In genomic region chr15:67820992-67821783, GRCh38 we compare ENCODE assay signal across 10 cellular contexts. TPM values are rescaled to one million over a fixed set of nuclear protein-coding genes. Genes with fewer than 3 reads are reported as not detected.
DNase-seq lines count a peak whose midpoint lies in the region; ATAC-seq, FAIRE-seq and TF ChIP-seq lines count a peak whose summit lies in the region.
"Had no signal": no experiment of that assay in that cellular context is flagged by ENCODE, and none has a peak within 500 bp of the region (broad histone marks: within the 10 kb centered on the region; RNA-seq: fewer than 3 reads in every experiment).

No MANE protein-coding gene starts in this region.

- no peaks in the 10 kb centered on the region for H3K36me3 Mint-ChIP-seq in MCF 10A (ENCODE audit: insufficient read depth, unreplicated experiment)
- H3K36me3 Mint-ChIP-seq: CD4-positive, CD25-positive, alpha-beta regulatory T cell had no signal

- H3K27me3 ChIP-seq in breast epithelium = peaks cover 21 to 83% of the 10 kb centered on the region in 2 donors
- H3K27me3 ChIP-seq in adrenal gland = peaks cover 70% of the 10 kb centered on the region

- TF ChIP-seq POLR2A in breast epithelium (IDR thresholded peaks at IDR 0.05) (no peak), adrenal gland (IDR thresholded peaks at IDR 0.05) (no peak)

- TF ChIP-seq CTCF in MCF 10A (IDR thresholded peaks at IDR 0.05; ENCODE audit: unreplicated experiment) (no peak), breast epithelium (IDR thresholded peaks at IDR 0.05) (no peak), adrenal gland (IDR thresholded peaks at IDR 0.05) (no peak)

- H3K27ac ChIP-seq in breast epithelium (no peak overlapping the region), adrenal gland (no peak overlapping the region)
- H3K27ac ChIP-seq: tibial nerve had no signal

- no peak for ATAC-seq in HG02885 (IDR thresholded peaks at IDR 0.05; ENCODE audit: poor library complexity, unreplicated experiment)

- POLR2A ChIA-PET in MCF 10A (lab: Yijun Ruan, JAX) = no interaction called here

- intact Hi-C loops in MCF 10A (cut with micrococcal nuclease) = no loop called here
- intact Hi-C loops in breast epithelium (cut with DNase I; ENCODE audit: low total_unique reads) = no loop called here
- intact Hi-C loops in adrenal gland (cut with DNase I) = no loop called here

- CTCF ChIA-PET in MCF 10A (lab: Yijun Ruan, JAX) = interaction anchor here (0.7 kb wide), 1 partner anchor 308 kb away, joined by 3 read pairs; no protein-coding TSS in a partner anchor

- BruUV-seq in MCF 10A (replicated peaks; lab: Mats Ljungman, UMichigan) = no TSS peak

- H3K36me3 ChIP-seq in breast epithelium (no peaks in the 10 kb centered on the region), adrenal gland (replicated peaks in 1 of 2) (no peaks in the 10 kb centered on the region)
- H3K36me3 ChIP-seq: tibial nerve had no signal

- H3K27ac Mint-ChIP-seq in MCF 10A (ENCODE audit: low read depth, unreplicated experiment) = no peak overlapping the region

- H3K4me3 Mint-ChIP-seq in MCF 10A (ENCODE audit: unreplicated experiment) = no peak overlapping the region

- H3K9me3 Mint-ChIP-seq in MCF 10A (ENCODE audit: unreplicated experiment) = no peaks in the 10 kb centered on the region

- H3K4me1 Mint-ChIP-seq in MCF 10A (ENCODE audit: insufficient read depth, unreplicated experiment) = peaks cover 12% of the 10 kb centered on the region

- peaks cover 61% of the 10 kb centered on the region for H3K27me3 Mint-ChIP-seq in MCF 10A (ENCODE audit: insufficient read depth, unreplicated experiment)

- H3K4me3 ChIP-seq in breast epithelium (no peak overlapping the region), adrenal gland (no peak overlapping the region)
- H3K4me3 ChIP-seq: tibial nerve had no signal

- no peak for FAIRE-seq in urothelium cell line (lab: Jason Lieb, UNC)
- FAIRE-seq in GM19239 (lab: Jason Lieb, UNC) = no peak

- 4 to 6% (median 4%) methylated on average over 26 to 39 of the region's 39 CpGs for WGBS in adrenal gland, 4 donors

- H3K9me3 ChIP-seq in breast epithelium (no peaks in the 10 kb centered on the region), adrenal gland (replicated peaks in 1 of 3) (no peaks in the 10 kb centered on the region)

- H3K4me1 ChIP-seq in breast epithelium (peaks cover 7 to 18% of the 10 kb centered on the region in 2 donors), adrenal gland (replicated peaks in 1 of 2) (peaks cover 19 to 27% of the 10 kb centered on the region in 2 donors)

- DNase-seq in MCF 10A (ENCODE audit: unreplicated experiment) = peak; percentile 25
- DNase-seq in breast epithelium (ENCODE audit: low spot score in 2 of 2) = no peak
- peak in 6 of 7 donors; percentile 55 to 67 (median 60) for DNase-seq in adrenal gland
- DNase-seq in kidney glomerular epithelial cell (lab: John Stamatoyannopoulos, UW) = peak; percentile 15
- DNase-seq in urothelium cell line (ENCODE audit: low spot score) = peak; percentile 78
- no peak for DNase-seq in GM19239 (ENCODE audit: insufficient read length, low spot score)
- no peak for DNase-seq in midbrain (lab: John Stamatoyannopoulos, UW)

RNA-seq across cellular contexts. Expression of gene SKOR1, which starts 4.1 kb away (rescaled TPM):
- 0.07 and 0.17 TPM in 2 replicates for total RNA-seq in MCF 10A (2022)
- 1 to 10 TPM in 2 of 3 donors, under 1 TPM in 1; 0.98 to 1.8 (median 1.1) TPM for total RNA-seq in breast epithelium
- total RNA-seq in adrenal gland = 1 to 10 TPM in 1 of 8 donors, under 1 TPM in 7; 0.24 to 1.3 (median 0.50) TPM
- 1 to 10 TPM in 2 of 3 donors, not detected in 1; 1.0 to 1.1 TPM for polyA plus RNA-seq in adrenal gland
- polyA plus RNA-seq: CD4-positive, CD25-positive, alpha-beta regulatory T cell had no signal

RNA-seq across cellular contexts. Expression of gene RNU6-1, which starts 18.7 kb away (rescaled TPM):
- total RNA-seq in MCF 10A (2022) (not detected in 2 replicates), breast epithelium (not detected), adrenal gland (not detected)
- polyA plus RNA-seq in adrenal gland = not detected
- total RNA-seq: CD4-positive, CD25-positive, alpha-beta regulatory T cell; tibial nerve had no signal
- polyA plus RNA-seq: CD4-positive, CD25-positive, alpha-beta regulatory T cell had no signal

Comparison
In these comparisons a context has a peak if more than half of its experiments do, and no peak if none do; other contexts are left out.
1. DNase-seq: peak in MCF 10A (single experiment), adrenal gland (6 of 7), kidney glomerular epithelial cell (single experiment) and urothelium cell line (single experiment); none in breast epithelium (0 of 2), GM19239 (single experiment) and midbrain (single experiment).